1 cellular context compared by ENCODE assay signal in genomic region chr1:145993618-145994390, GRCh38.
TF ChIP-seq lines count a peak whose summit lies in the region.

No MANE protein-coding gene starts in this region.

TF ChIP-seq in HEK293, 187 proteins besides CTCF, POLR2A, EP300 and RAD21 (continued from another document):
- no peak for TF ChIP-seq ZBTB6 (tag by site-specific recombination; IDR thresholded peaks at IDR 0.05)
- TF ChIP-seq YY2 (tag by site-specific recombination; IDR thresholded peaks at IDR 0.05), result no peak
- no peak for TF ChIP-seq ZNF214 (tag by site-specific recombination; IDR thresholded peaks at IDR 0.05; ENCODE audit: borderline replicate concordance)
- TF ChIP-seq ZNF18 (tag by site-specific recombination; IDR thresholded peaks at IDR 0.05), result no peak
- no peak for TF ChIP-seq ZNF175 (tag by site-specific recombination; IDR thresholded peaks at IDR 0.05)
